ENCODE assay signal across 3 cellular contexts in the genomic region with DNA sequence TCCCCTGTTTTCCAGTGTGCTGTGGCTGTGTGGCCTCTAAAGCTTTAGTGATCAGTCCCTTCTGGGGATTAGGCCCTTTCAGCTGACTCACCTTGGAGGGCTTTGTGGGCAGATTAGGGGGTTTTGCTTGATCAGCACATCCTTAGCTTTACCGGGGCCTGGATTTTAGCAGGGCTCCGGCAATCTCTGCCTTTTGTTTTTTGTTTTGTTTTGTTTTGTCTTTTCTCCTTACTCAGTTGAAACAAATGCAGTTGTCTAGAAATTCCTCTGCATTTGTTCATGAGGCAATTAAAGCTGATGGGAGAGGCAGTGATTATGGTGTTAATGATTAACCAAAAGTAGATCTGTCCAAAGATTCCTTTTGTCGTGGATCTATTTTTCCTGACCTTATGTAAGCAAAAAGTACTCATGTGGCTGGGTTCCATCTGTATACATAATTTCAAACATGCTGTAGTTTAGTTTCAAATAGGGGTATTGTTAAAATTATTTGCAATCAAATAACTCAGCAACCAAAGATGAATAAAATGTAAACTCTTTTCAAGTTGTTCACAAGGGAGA.
A peak's percentile ranks its signal among the peaks of the same experiment; 100 is the strongest.
TF ChIP-seq lines count a peak whose summit lies in the region.

No MANE protein-coding gene starts in this region.

TF ChIP-seq in IMR-90, 13 proteins besides CTCF, POLR2A, EP300 and RAD21:
- TF ChIP-seq BHLHE40 (IDR thresholded peaks at IDR 0.05; ENCODE audit: low read depth, low read length) (no peak), MAFK (IDR thresholded peaks at IDR 0.05; ENCODE audit: low read depth, low read length) (peak; percentile 26; the same call in 1 of the 2 replicates), CHD1 (IDR thresholded peaks at IDR 0.05; ENCODE audit: low read depth, low read length) (no peak), MAZ (IDR thresholded peaks at IDR 0.05; ENCODE audit: borderline replicate concordance, low read depth, low read length) (no peak)

TF ChIP-seq in HepG2, 621 proteins besides CTCF, POLR2A, EP300 and RAD21 (continues in another document):
- TF ChIP-seq ZNF564 (CRISPR knock-in tag; IDR thresholded peaks at IDR 0.05) (no peak), MTA3 (CRISPR knock-in tag; IDR thresholded peaks at IDR 0.05) (no peak), JARID2 (CRISPR knock-in tag; IDR thresholded peaks at IDR 0.05; ENCODE audit: insufficient replicate concordance) (no peak), TBX3 (IDR thresholded peaks at IDR 0.05; ENCODE audit: borderline replicate concordance) (peak; percentile 33; the same call in 1 of the 2 replicates), HMG20B (CRISPR knock-in tag; conservative IDR thresholded peaks at IDR 0.05) (no peak; the same call in 1 of the 2 replicates), NPAS2 (CRISPR knock-in tag; IDR thresholded peaks at IDR 0.05; ENCODE audit: borderline replicate concordance) (no peak), KAT2B (IDR thresholded peaks at IDR 0.05; ENCODE audit: borderline replicate concordance, low read depth, low read length) (no peak), KAT7 (CRISPR knock-in tag; IDR thresholded peaks at IDR 0.05; ENCODE audit: borderline replicate concordance) (no peak), GATAD2A (CRISPR knock-in tag; IDR thresholded peaks at IDR 0.05) (peak; percentile 48), ISL2 (CRISPR knock-in tag; IDR thresholded peaks at IDR 0.05) (peak; percentile 29; the same call in 1 of the 2 replicates), PPARG (CRISPR knock-in tag; conservative IDR thresholded peaks at IDR 0.05) (peak; percentile 16; the same call in 1 of the 2 replicates), TOE1 (CRISPR knock-in tag; IDR thresholded peaks at IDR 0.05) (no peak), CEBPB (IDR thresholded peaks at IDR 0.05; ENCODE audit: borderline replicate concordance, low read depth, low read length) (0 out of 2 replicates have a peak, but pooled peaks have one; percentile 12), NR3C1 (CRISPR knock-in tag; IDR thresholded peaks at IDR 0.05) (no peak), SP5 (CRISPR knock-in tag; IDR thresholded peaks at IDR 0.05; ENCODE audit: borderline replicate concordance, low read depth) (no peak), FOXP1 (IDR thresholded peaks at IDR 0.05) (no peak), FOXP1 (CRISPR knock-in tag; IDR thresholded peaks at IDR 0.05) (peak; percentile 61)
- TF ChIP-seq, protein P1, sequence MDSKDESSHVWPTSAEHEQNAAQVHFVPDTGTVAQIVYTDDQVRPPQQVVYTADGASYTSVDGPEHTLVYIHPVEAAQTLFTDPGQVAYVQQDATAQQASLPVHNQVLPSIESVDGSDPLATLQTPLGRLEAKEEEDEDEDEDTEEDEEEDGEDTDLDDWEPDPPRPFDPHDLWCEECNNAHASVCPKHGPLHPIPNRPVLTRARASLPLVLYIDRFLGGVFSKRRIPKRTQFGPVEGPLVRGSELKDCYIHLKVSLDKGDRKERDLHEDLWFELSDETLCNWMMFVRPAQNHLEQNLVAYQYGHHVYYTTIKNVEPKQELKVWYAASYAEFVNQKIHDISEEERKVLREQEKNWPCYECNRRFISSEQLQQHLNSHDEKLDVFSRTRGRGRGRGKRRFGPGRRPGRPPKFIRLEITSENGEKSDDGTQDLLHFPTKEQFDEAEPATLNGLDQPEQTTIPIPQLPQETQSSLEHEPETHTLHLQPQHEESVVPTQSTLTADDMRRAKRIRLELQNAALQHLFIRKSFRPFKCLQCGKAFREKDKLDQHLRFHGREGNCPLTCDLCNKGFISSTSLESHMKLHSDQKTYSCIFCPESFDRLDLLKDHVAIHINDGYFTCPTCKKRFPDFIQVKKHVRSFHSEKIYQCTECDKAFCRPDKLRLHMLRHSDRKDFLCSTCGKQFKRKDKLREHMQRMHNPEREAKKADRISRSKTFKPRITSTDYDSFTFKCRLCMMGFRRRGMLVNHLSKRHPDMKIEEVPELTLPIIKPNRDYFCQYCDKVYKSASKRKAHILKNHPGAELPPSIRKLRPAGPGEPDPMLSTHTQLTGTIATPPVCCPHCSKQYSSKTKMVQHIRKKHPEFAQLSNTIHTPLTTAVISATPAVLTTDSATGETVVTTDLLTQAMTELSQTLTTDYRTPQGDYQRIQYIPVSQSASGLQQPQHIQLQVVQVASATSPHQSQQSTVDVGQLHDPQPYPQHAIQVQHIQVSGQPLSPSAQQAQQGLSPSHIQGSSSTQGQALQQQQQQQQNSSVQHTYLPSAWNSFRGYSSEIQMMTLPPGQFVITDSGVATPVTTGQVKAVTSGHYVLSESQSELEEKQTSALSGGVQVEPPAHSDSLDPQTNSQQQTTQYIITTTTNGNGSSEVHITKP (CRISPR knock-in tag; IDR thresholded peaks at IDR 0.05; ENCODE audit: low read depth) = no peak
- TF ChIP-seq, protein P2, sequence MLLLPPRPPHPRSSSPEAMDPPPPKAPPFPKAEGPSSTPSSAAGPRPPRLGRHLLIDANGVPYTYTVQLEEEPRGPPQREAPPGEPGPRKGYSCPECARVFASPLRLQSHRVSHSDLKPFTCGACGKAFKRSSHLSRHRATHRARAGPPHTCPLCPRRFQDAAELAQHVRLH (CRISPR knock-in tag; IDR thresholded peaks at IDR 0.05; ENCODE audit: borderline replicate concordance, low read depth) = no peak
- TF ChIP-seq, protein P3, sequence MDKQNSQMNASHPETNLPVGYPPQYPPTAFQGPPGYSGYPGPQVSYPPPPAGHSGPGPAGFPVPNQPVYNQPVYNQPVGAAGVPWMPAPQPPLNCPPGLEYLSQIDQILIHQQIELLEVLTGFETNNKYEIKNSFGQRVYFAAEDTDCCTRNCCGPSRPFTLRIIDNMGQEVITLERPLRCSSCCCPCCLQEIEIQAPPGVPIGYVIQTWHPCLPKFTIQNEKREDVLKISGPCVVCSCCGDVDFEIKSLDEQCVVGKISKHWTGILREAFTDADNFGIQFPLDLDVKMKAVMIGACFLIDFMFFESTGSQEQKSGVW (CRISPR knock-in tag; IDR thresholded peaks at IDR 0.05; ENCODE audit: borderline replicate concordance) = no peak
- TF ChIP-seq, protein P4, sequence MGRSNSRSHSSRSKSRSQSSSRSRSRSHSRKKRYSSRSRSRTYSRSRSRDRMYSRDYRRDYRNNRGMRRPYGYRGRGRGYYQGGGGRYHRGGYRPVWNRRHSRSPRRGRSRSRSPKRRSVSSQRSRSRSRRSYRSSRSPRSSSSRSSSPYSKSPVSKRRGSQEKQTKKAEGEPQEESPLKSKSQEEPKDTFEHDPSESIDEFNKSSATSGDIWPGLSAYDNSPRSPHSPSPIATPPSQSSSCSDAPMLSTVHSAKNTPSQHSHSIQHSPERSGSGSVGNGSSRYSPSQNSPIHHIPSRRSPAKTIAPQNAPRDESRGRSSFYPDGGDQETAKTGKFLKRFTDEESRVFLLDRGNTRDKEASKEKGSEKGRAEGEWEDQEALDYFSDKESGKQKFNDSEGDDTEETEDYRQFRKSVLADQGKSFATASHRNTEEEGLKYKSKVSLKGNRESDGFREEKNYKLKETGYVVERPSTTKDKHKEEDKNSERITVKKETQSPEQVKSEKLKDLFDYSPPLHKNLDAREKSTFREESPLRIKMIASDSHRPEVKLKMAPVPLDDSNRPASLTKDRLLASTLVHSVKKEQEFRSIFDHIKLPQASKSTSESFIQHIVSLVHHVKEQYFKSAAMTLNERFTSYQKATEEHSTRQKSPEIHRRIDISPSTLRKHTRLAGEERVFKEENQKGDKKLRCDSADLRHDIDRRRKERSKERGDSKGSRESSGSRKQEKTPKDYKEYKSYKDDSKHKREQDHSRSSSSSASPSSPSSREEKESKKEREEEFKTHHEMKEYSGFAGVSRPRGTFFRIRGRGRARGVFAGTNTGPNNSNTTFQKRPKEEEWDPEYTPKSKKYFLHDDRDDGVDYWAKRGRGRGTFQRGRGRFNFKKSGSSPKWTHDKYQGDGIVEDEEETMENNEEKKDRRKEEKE (IDR thresholded peaks at IDR 0.05) = no peak
- TF ChIP-seq, protein P5, sequence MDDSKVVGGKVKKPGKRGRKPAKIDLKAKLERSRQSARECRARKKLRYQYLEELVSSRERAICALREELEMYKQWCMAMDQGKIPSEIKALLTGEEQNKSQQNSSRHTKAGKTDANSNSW (CRISPR knock-in tag; IDR thresholded peaks at IDR 0.05; ENCODE audit: borderline replicate concordance) = no peak

TF ChIP-seq in SK-N-SH treated with all-trans-retinoic acid at 6 μM for 48 hours, 23 proteins besides CTCF, POLR2A, EP300 and RAD21:
- TF ChIP-seq, protein P6, sequence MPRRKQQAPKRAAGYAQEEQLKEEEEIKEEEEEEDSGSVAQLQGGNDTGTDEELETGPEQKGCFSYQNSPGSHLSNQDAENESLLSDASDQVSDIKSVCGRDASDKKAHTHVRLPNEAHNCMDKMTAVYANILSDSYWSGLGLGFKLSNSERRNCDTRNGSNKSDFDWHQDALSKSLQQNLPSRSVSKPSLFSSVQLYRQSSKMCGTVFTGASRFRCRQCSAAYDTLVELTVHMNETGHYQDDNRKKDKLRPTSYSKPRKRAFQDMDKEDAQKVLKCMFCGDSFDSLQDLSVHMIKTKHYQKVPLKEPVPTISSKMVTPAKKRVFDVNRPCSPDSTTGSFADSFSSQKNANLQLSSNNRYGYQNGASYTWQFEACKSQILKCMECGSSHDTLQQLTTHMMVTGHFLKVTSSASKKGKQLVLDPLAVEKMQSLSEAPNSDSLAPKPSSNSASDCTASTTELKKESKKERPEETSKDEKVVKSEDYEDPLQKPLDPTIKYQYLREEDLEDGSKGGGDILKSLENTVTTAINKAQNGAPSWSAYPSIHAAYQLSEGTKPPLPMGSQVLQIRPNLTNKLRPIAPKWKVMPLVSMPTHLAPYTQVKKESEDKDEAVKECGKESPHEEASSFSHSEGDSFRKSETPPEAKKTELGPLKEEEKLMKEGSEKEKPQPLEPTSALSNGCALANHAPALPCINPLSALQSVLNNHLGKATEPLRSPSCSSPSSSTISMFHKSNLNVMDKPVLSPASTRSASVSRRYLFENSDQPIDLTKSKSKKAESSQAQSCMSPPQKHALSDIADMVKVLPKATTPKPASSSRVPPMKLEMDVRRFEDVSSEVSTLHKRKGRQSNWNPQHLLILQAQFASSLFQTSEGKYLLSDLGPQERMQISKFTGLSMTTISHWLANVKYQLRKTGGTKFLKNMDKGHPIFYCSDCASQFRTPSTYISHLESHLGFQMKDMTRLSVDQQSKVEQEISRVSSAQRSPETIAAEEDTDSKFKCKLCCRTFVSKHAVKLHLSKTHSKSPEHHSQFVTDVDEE (CRISPR knock-in tag; IDR thresholded peaks at IDR 0.05) = no peak
- TF ChIP-seq PPARA (CRISPR knock-in tag; IDR thresholded peaks at IDR 0.05; ENCODE audit: borderline replicate concordance) (no peak), GLIS3 (CRISPR knock-in tag; IDR thresholded peaks at IDR 0.05) (no peak), SNAI2 (CRISPR knock-in tag; IDR thresholded peaks at IDR 0.05) (no peak), OSR1 (CRISPR knock-in tag; IDR thresholded peaks at IDR 0.05) (no peak), RARB (CRISPR knock-in tag; IDR thresholded peaks at IDR 0.05) (no peak), ZFP3 (CRISPR knock-in tag; IDR thresholded peaks at IDR 0.05) (no peak), ISL1 (CRISPR knock-in tag; IDR thresholded peaks at IDR 0.05) (no peak)
- TF ChIP-seq, protein P7, sequence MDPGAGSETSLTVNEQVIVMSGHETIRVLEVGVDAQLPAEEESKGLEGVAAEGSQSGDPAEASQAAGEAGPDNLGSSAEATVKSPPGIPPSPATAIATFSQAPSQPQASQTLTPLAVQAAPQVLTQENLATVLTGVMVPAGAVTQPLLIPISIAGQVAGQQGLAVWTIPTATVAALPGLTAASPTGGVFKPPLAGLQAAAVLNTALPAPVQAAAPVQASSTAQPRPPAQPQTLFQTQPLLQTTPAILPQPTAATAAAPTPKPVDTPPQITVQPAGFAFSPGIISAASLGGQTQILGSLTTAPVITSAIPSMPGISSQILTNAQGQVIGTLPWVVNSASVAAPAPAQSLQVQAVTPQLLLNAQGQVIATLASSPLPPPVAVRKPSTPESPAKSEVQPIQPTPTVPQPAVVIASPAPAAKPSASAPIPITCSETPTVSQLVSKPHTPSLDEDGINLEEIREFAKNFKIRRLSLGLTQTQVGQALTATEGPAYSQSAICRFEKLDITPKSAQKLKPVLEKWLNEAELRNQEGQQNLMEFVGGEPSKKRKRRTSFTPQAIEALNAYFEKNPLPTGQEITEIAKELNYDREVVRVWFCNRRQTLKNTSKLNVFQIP (CRISPR knock-in tag; IDR thresholded peaks at IDR 0.05; ENCODE audit: borderline replicate concordance, low read depth) = no peak
- TF ChIP-seq, protein P8, sequence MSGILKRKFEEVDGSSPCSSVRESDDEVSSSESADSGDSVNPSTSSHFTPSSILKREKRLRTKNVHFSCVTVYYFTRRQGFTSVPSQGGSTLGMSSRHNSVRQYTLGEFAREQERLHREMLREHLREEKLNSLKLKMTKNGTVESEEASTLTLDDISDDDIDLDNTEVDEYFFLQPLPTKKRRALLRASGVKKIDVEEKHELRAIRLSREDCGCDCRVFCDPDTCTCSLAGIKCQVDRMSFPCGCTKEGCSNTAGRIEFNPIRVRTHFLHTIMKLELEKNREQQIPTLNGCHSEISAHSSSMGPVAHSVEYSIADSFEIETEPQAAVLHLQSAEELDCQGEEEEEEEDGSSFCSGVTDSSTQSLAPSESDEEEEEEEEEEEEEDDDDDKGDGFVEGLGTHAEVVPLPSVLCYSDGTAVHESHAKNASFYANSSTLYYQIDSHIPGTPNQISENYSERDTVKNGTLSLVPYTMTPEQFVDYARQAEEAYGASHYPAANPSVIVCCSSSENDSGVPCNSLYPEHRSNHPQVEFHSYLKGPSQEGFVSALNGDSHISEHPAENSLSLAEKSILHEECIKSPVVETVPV (CRISPR knock-in tag; IDR thresholded peaks at IDR 0.05) = no peak
